In genomic region chr7:74466196-74466813, GRCh38 we compare ENCODE assay signal across 1 cellular context.
TF ChIP-seq lines count a peak whose summit lies in the region.

No MANE protein-coding gene starts in this region.

TF ChIP-seq in H1, 55 proteins besides CTCF, POLR2A, EP300 and RAD21:
- TF ChIP-seq SIRT6 (IDR thresholded peaks at IDR 0.05; ENCODE audit: low read length): no peak
- no peak for TF ChIP-seq ATF3 (IDR thresholded peaks at IDR 0.05; ENCODE audit: insufficient read depth, low read depth, low read length)
- TF ChIP-seq KDM1A (IDR thresholded peaks at IDR 0.05; ENCODE audit: borderline replicate concordance, low read length): no peak
- TF ChIP-seq POLR2AphosphoS5 (IDR thresholded peaks at IDR 0.05; ENCODE audit: low read depth, low read length): no peak; the same call in 1 of the 2 replicates
TF ChIP-seq in H1: peak in this region for 0.
